In genomic region chr9:115142502-115143265, GRCh38 we compare ENCODE assay signal across 24 cellular contexts. TPM values are rescaled to one million over a fixed set of nuclear protein-coding genes. Genes with fewer than 3 reads are reported as not detected.
DNase-seq lines count a peak whose midpoint lies in the region; ATAC-seq and TF ChIP-seq lines count a peak whose summit lies in the region.
"Had no signal": no experiment of that assay in that cellular context is flagged by ENCODE, and none has a peak within 500 bp of the region (broad histone marks: within the 10 kb centered on the region; RNA-seq: fewer than 3 reads in every experiment).

No MANE protein-coding gene starts in this region.

- H3K36me3 Mint-ChIP-seq in activated CD8-positive, alpha-beta T cell treated with anti-CD3 and anti-CD28 coated beads, Interleukin-2, amount 10 ng/mL, durations not matched to agents 7 days and 5 days (ENCODE audit: low read depth), result peaks cover 4% of the 10 kb centered on the region
- no peaks in the 10 kb centered on the region for H3K36me3 Mint-ChIP-seq in activated CD8-positive, alpha-beta T cell treated with anti-CD3 and anti-CD28 coated beads for 36 hours (ENCODE audit: low read depth)
- H3K36me3 Mint-ChIP-seq: CD14-positive monocyte had no signal

- H3K36me3 ChIP-seq in effector memory CD4-positive, alpha-beta T cell (ENCODE audit: control insufficient read depth, insufficient read depth, low read length), result no peaks in the 10 kb centered on the region
- H3K36me3 ChIP-seq: ascending aorta, neutrophil, right atrium auricular region, thoracic aorta had no signal

- intact Hi-C loops in activated CD8-positive, alpha-beta T cell treated with anti-CD3 and anti-CD28 coated beads for 36 hours (cut with micrococcal nuclease), result no loop called here

- H3K27ac ChIP-seq in effector memory CD4-positive, alpha-beta T cell (ENCODE audit: insufficient read depth, low read length, poor library complexity, severe bottlenecking), result no peak overlapping the region
- H3K27ac ChIP-seq: ascending aorta, neutrophil, right atrium auricular region, thoracic aorta had no signal

- H3K9me3 ChIP-seq in effector memory CD4-positive, alpha-beta T cell (ENCODE audit: control insufficient read depth, low read length), result no peaks in the 10 kb centered on the region
- H3K9me3 ChIP-seq: ascending aorta, neutrophil, thoracic aorta had no signal

- H3K9me3 Mint-ChIP-seq in activated CD8-positive, alpha-beta T cell treated with anti-CD3 and anti-CD28 coated beads, Interleukin-2, amount 10 ng/mL, durations not matched to agents 7 days and 5 days (ENCODE audit: insufficient read depth), result no peaks in the 10 kb centered on the region
- H3K9me3 Mint-ChIP-seq in activated CD8-positive, alpha-beta T cell treated with anti-CD3 and anti-CD28 coated beads for 36 hours, result no peaks in the 10 kb centered on the region
- H3K9me3 Mint-ChIP-seq: effector memory CD8-positive, alpha-beta T cell had no signal

- H3K4me3 ChIP-seq in effector memory CD4-positive, alpha-beta T cell (ENCODE audit: insufficient read depth, low read depth, low read length, poor library complexity, severe bottlenecking), result no peak overlapping the region
- H3K4me3 ChIP-seq: ascending aorta, right atrium auricular region, thoracic aorta had no signal

- peak overlapping the region; percentile 41 for H3K27ac Mint-ChIP-seq in activated CD8-positive, alpha-beta T cell treated with anti-CD3 and anti-CD28 coated beads, Interleukin-2, amount 10 ng/mL, durations not matched to agents 7 days and 5 days
- H3K27ac Mint-ChIP-seq in activated CD8-positive, alpha-beta T cell treated with anti-CD3 and anti-CD28 coated beads for 36 hours, result no peak overlapping the region
- H3K27ac Mint-ChIP-seq: effector memory CD8-positive, alpha-beta T cell had no signal

- peaks cover 26% of the 10 kb centered on the region for H3K4me1 Mint-ChIP-seq in activated CD8-positive, alpha-beta T cell treated with anti-CD3 and anti-CD28 coated beads, Interleukin-2, amount 10 ng/mL, durations not matched to agents 7 days and 5 days (ENCODE audit: low read depth)
- peaks cover 4% of the 10 kb centered on the region for H3K4me1 Mint-ChIP-seq in activated CD8-positive, alpha-beta T cell treated with anti-CD3 and anti-CD28 coated beads for 36 hours (ENCODE audit: low read depth)
- H3K4me1 Mint-ChIP-seq: CD14-positive monocyte had no signal

- H3K27me3 ChIP-seq in effector memory CD4-positive, alpha-beta T cell (replicated peaks; ENCODE audit: control insufficient read depth, insufficient read depth, low read length, poor library complexity, severe bottlenecking), result peaks cover 4% of the 10 kb centered on the region
- H3K27me3 ChIP-seq: ascending aorta, right atrium auricular region had no signal

- ATAC-seq in activated CD8-positive, alpha-beta T cell treated with anti-CD3 and anti-CD28 coated beads, Interleukin-2, amount 10 ng/mL, durations not matched to agents 7 days and 5 days, result no peak
- ATAC-seq in activated CD8-positive, alpha-beta T cell treated with anti-CD3 and anti-CD28 coated beads for 36 hours, result no peak
- ATAC-seq: effector memory CD8-positive, alpha-beta T cell had no signal

- CTCF ChIA-PET in activated CD8-positive, alpha-beta T cell treated with anti-CD3 and anti-CD28 coated beads, Interleukin-2, amount 10 ng/mL, durations not matched to agents 7 days and 5 days (lab: Charles Lee), result no interaction called here
- CTCF ChIA-PET in activated CD8-positive, alpha-beta T cell treated with anti-CD3 and anti-CD28 coated beads for 36 hours (lab: Charles Lee), result no interaction called here

- no peaks in the 10 kb centered on the region for H3K4me1 ChIP-seq in effector memory CD4-positive, alpha-beta T cell (ENCODE audit: control insufficient read depth, insufficient read depth, low read length, poor library complexity, severe bottlenecking)
- H3K4me1 ChIP-seq: right atrium auricular region had no signal

- no peak for DNase-seq in activated CD8-positive, alpha-beta T cell treated with anti-CD3 and anti-CD28 coated beads, Interleukin-2, amount 10 ng/mL, durations not matched to agents 7 days and 5 days
- DNase-seq in activated CD8-positive, alpha-beta T cell treated with anti-CD3 and anti-CD28 coated beads for 36 hours, result no peak
- peak in 41 of 58 donors; percentile 6 to 79 (median 43) for DNase-seq in anterior cingulate cortex (lab: John Stamatoyannopoulos, UW)
- peak in 40 of 51 donors; percentile 5 to 85 (median 55) for DNase-seq in hypothalamus (lab: John Stamatoyannopoulos, UW)
- peak; percentile 85 for DNase-seq in stromal cell of bone marrow (ENCODE audit: low read depth)
- DNase-seq in mesenteric fat pad (ENCODE audit: low spot score), result no peak
- no peak for DNase-seq in NCI-H82 treated with DMSO at 0.1 percent for 48 hours (lab: John Stamatoyannopoulos, UW; ENCODE audit: unreplicated experiment)
- DNase-seq in effector memory CD4-positive, alpha-beta T cell, result no peak
- DNase-seq: activated CD4-positive, alpha-beta T cell treated with anti-CD3 and anti-CD28 coated beads for 4 hours; activated gamma-delta T cell treated with Interleukin-2 at 50 U/mL for 16 hours; DMS 273 treated with DMSO at 0.1 percent for 48 hours; effector memory CD8-positive, alpha-beta T cell; GF-D8; islet precursor cell; MM.1S; NCI-H146; NCI-H2171; NCI-H526; stimulated activated CD4-positive, alpha-beta T cell treated with anti-CD3 and anti-CD28 coated beads, Interleukin-15, amount 100 ng/mL, for 24 hours had no signal

- peaks cover 22% of the 10 kb centered on the region for H3K27me3 Mint-ChIP-seq in activated CD8-positive, alpha-beta T cell treated with anti-CD3 and anti-CD28 coated beads, Interleukin-2, amount 10 ng/mL, durations not matched to agents 7 days and 5 days (ENCODE audit: low read depth)
- peaks cover 27% of the 10 kb centered on the region for H3K27me3 Mint-ChIP-seq in activated CD8-positive, alpha-beta T cell treated with anti-CD3 and anti-CD28 coated beads for 36 hours

- no peak overlapping the region for H3K4me3 Mint-ChIP-seq in activated CD8-positive, alpha-beta T cell treated with anti-CD3 and anti-CD28 coated beads, Interleukin-2, amount 10 ng/mL, durations not matched to agents 7 days and 5 days
- H3K4me3 Mint-ChIP-seq in activated CD8-positive, alpha-beta T cell treated with anti-CD3 and anti-CD28 coated beads for 36 hours, result no peak overlapping the region
- H3K4me3 Mint-ChIP-seq: CD14-positive monocyte; effector memory CD8-positive, alpha-beta T cell had no signal

- POLR2A ChIA-PET in activated CD8-positive, alpha-beta T cell treated with anti-CD3 and anti-CD28 coated beads, Interleukin-2, amount 10 ng/mL, durations not matched to agents 7 days and 5 days (lab: Charles Lee), result no interaction called here
- POLR2A ChIA-PET in activated CD8-positive, alpha-beta T cell treated with anti-CD3 and anti-CD28 coated beads for 36 hours (lab: Charles Lee), result no interaction called here

- no peak for TF ChIP-seq CTCF in activated CD8-positive, alpha-beta T cell treated with anti-CD3 and anti-CD28 coated beads for 36 hours (IDR thresholded peaks at IDR 0.05)

RNA-seq across cellular contexts. Expression of gene TNC, which starts 24.7 kb away (rescaled TPM):
- total RNA-seq in activated CD8-positive, alpha-beta T cell treated with anti-CD3 and anti-CD28 coated beads, Interleukin-2, amount 10 ng/mL, durations not matched to agents 7 days and 5 days, result not detected
- under 1 TPM; 0.05 to 0.22 TPM for total RNA-seq in activated CD8-positive, alpha-beta T cell treated with anti-CD3 and anti-CD28 coated beads for 36 hours
- total RNA-seq in mesenteric fat pad, result 32.6 TPM

Comparison
In these comparisons a context has a peak if more than half of its experiments do, and no peak if none do; other contexts are left out.
1. DNase-seq: peak in anterior cingulate cortex (41 of 58), hypothalamus (40 of 51) and stromal cell of bone marrow (single experiment); none in activated CD8-positive, alpha-beta T cell treated with anti-CD3 and anti-CD28 coated beads, Interleukin-2, amount 10 ng/mL, durations not matched to agents 7 days and 5 days (single experiment), activated CD8-positive, alpha-beta T cell treated with anti-CD3 and anti-CD28 coated beads for 36 hours (single experiment), mesenteric fat pad (single experiment), NCI-H82 treated with DMSO at 0.1 percent for 48 hours (single experiment) and effector memory CD4-positive, alpha-beta T cell (0 of 3).
2. RNA of gene TNC, which starts 24.7 kb away (total RNA-seq): 32.6 TPM in mesenteric fat pad (single experiment); 0.05 to 0.22 TPM in activated CD8-positive, alpha-beta T cell treated with anti-CD3 and anti-CD28 coated beads for 36 hours and not detected in activated CD8-positive, alpha-beta T cell treated with anti-CD3 and anti-CD28 coated beads, Interleukin-2, amount 10 ng/mL, durations not matched to agents 7 days and 5 days; every median in the first group is over 10 times any median in the second.